Comparison of ENCODE assay signal across 14 cellular contexts in genomic region chr2:238558456-238559099, GRCh38.
A peak's percentile ranks its signal among the peaks of the same experiment; 100 is the strongest.
DNase-seq lines count a peak whose midpoint lies in the region; ATAC-seq and TF ChIP-seq lines count a peak whose summit lies in the region.
"Had no signal": no experiment of that assay in that cellular context is flagged by ENCODE, and none has a peak within 500 bp of the region (broad histone marks: within the 10 kb centered on the region; RNA-seq: fewer than 3 reads in every experiment).

No MANE protein-coding gene starts in this region.

- ATAC-seq in right cardiac atrium (peak; percentile 23 to 41), HG03432 (IDR thresholded peaks at IDR 0.05; ENCODE audit: unreplicated experiment) (no peak)

- H3K27me3 ChIP-seq in H7 (ENCODE audit: control insufficient read depth, insufficient read depth, low read length): no peaks in the 10 kb centered on the region
- no peaks in the 10 kb centered on the region for H3K27me3 ChIP-seq in right cardiac atrium (ENCODE audit: control insufficient read depth, insufficient read depth)
- peaks cover 11% of the 10 kb centered on the region for H3K27me3 ChIP-seq in osteoblast (ENCODE audit: insufficient read depth, low read length)
- H3K27me3 ChIP-seq: SJSA1 had no signal

- TF ChIP-seq CTCF in osteoblast (IDR thresholded peaks at IDR 0.05; ENCODE audit: extremely low read depth, low read depth, low read length): no peak

- H3K9me3 ChIP-seq in right cardiac atrium (ENCODE audit: control insufficient read depth, low read length) (no peaks in the 10 kb centered on the region), osteoblast (ENCODE audit: low read depth, low read length) (no peaks in the 10 kb centered on the region)
- H3K9me3 ChIP-seq: SJSA1 had no signal

- no peak overlapping the region for H3K4me2 ChIP-seq in osteoblast (ENCODE audit: insufficient read depth, low read length)
- H3K4me2 ChIP-seq: KMS-11 had no signal

- H3K4me3 ChIP-seq in H7 (ENCODE audit: insufficient read depth, low read depth, low read length): no peak overlapping the region
- H3K4me3 ChIP-seq in right cardiac atrium (ENCODE audit: low read length): no peak overlapping the region
- no peak overlapping the region for H3K4me3 ChIP-seq in osteoblast (ENCODE audit: insufficient read depth, low read length)
- H3K4me3 ChIP-seq: SJSA1 had no signal

- intact Hi-C loops in right cardiac atrium (cut with DNase I): no loop called here

- no peak overlapping the region for H2AFZ ChIP-seq in osteoblast (ENCODE audit: low read length)

- H3K4me1 ChIP-seq in right cardiac atrium (ENCODE audit: control insufficient read depth, insufficient read depth, low read length) (no peaks in the 10 kb centered on the region), osteoblast (ENCODE audit: insufficient read depth, low read length) (no peaks in the 10 kb centered on the region)
- H3K4me1 ChIP-seq: SJSA1 had no signal

- peak; percentile 1 for DNase-seq in NCI-H510A treated with DMSO at 0.1 percent for 48 hours (lab: John Stamatoyannopoulos, UW)
- no peak for DNase-seq in NCI-H510A (lab: John Stamatoyannopoulos, UW)
- DNase-seq in H7: peak; percentile 44
- no peak for DNase-seq in right cardiac atrium
- DNase-seq in osteoblast (ENCODE audit: insufficient read length, low spot score, missing footprints): peak; percentile 62
- DNase-seq in NCI-H1694 (lab: John Stamatoyannopoulos, UW): no peak
- no peak for DNase-seq in KG1 (lab: John Stamatoyannopoulos, UW)
- DNase-seq: 8988T, DMS 273 treated with DMSO at 0.1 percent for 48 hours, NCI-H2081, NCI-H82 had no signal

- H4K20me1 ChIP-seq in osteoblast (ENCODE audit: insufficient read depth, low read length): no peaks in the 10 kb centered on the region

- no peaks in the 10 kb centered on the region for H3K79me2 ChIP-seq in osteoblast (ENCODE audit: insufficient read depth, low read length)

- H3K36me3 ChIP-seq in H7 (replicated peaks; ENCODE audit: control insufficient read depth, insufficient read depth, low read length) (no peaks in the 10 kb centered on the region), osteoblast (ENCODE audit: insufficient read depth, low read length) (no peaks in the 10 kb centered on the region)
- H3K36me3 ChIP-seq: SJSA1 had no signal

- no peak overlapping the region for H3K27ac ChIP-seq in right cardiac atrium (ENCODE audit: low read length)
- H3K27ac ChIP-seq in osteoblast (ENCODE audit: low read depth, low read length): no peak overlapping the region
- H3K27ac ChIP-seq: KMS-11, SJSA1 had no signal

- 85% methylated on average over 19 of the region's 19 CpGs for WGBS in right cardiac atrium

Comparison
In these comparisons a context has a peak if more than half of its experiments do, and no peak if none do; other contexts are left out.
1. DNase-seq: peak in NCI-H510A treated with DMSO at 0.1 percent for 48 hours (single experiment), H7 (single experiment) and osteoblast (single experiment); none in NCI-H510A (single experiment), right cardiac atrium (0 of 3), NCI-H1694 (single experiment) and KG1 (single experiment).